7 cellular contexts compared by ENCODE assay signal in the genomic region with DNA sequence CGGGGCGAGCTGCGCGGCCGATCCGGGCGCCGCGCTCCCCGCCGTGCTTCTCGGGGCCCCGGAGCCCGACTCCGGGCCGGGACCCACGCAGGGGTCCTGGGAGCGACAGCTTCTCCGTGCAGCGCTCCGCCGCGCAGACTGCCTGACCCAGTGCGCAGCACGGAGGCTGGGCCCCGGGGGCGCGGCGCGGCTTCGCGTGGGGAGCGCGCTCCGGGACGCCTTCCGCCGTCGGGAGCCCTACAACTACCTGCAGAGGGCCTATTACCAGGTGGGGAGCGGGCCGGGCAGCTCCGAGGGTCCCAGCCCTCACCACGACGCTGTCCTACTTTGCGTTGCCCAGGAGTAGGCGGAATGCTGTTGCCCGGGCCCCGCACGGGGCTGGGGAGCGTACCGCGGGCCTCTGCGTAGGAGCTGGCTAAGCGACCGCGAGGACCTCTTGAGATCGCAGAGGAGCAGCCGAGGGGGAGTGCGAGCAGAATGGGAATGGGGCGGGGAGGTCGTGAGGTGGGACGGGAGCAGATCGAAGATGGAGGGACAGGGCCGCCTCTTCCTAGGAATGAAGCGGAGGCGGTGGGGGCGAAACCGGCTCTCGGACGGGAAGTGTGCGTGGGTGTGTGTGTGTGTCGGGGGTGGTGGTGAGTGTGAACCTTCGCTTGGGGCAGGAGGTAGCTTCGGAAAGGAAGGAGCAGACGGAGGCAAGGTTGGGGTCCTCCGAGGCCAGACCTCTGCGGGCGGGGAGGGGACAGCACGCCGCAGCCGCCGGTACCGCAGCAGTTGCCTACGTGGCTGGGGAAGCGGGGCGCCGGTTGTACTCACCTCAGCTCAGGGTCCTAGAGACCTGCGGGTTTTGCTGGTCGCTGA. TPM values are rescaled to one million over a fixed set of nuclear protein-coding genes. Genes with fewer than 3 reads are reported as not detected.
DNase-seq lines count a peak whose midpoint lies in the region; ATAC-seq and TF ChIP-seq lines count a peak whose summit lies in the region.

No MANE protein-coding gene starts in this region.

- H3F3A ChIP-seq in PC-9 (ENCODE audit: insufficient read depth, low read depth) = no peaks in the 10 kb centered on the region; the same call in 1 of the 2 replicates

- peaks cover 12% of the 10 kb centered on the region for H3K4me1 ChIP-seq in HAP-1
- no peaks in the 10 kb centered on the region for H3K4me1 ChIP-seq in PC-9 (replicated peaks; ENCODE audit: insufficient read depth)
- H3K4me1 ChIP-seq in rectal smooth muscle tissue (ENCODE audit: control insufficient read depth, insufficient read depth, low read length) = peaks cover 15% of the 10 kb centered on the region

- DNase-seq in HAP-1 (ENCODE audit: low spot score in 2 of 2) = peak in 1 of 2 experiments; percentile 60
- no peak for DNase-seq in PC-9
- DNase-seq in activated naive CD8-positive, alpha-beta T cell treated with anti-CD3 and anti-CD28 coated beads, Interleukin-2, amount 10 ng/mL, durations not matched to agents 7 days and 5 days = peak; percentile 64
- DNase-seq in left cardiac atrium = peak; percentile 63
- no peak for DNase-seq in erythroblast (lab: John Stamatoyannopoulos, UW)

- CTCF ChIA-PET in PC-9 (lab: Charles Lee) = interaction anchor here (1.3 kb wide), 1 partner anchor 75 kb away, joined by 5 read pairs; no protein-coding TSS in a partner anchor

- no peaks in the 10 kb centered on the region for H3K27me3 ChIP-seq in HAP-1 (ENCODE audit: low read depth)
- peaks cover 88% of the 10 kb centered on the region for H3K27me3 ChIP-seq in PC-9 (ENCODE audit: insufficient read depth, low read depth)
- H3K27me3 ChIP-seq in rectal smooth muscle tissue (ENCODE audit: control insufficient read depth, insufficient read depth, low read length) = peaks cover 3% of the 10 kb centered on the region

- H3K4me2 ChIP-seq in PC-9 = peak overlapping the region; percentile 61

- H3K36me3 ChIP-seq in HAP-1 (replicated peaks) (peaks cover 44% of the 10 kb centered on the region), PC-9 (ENCODE audit: low read depth) (no peaks in the 10 kb centered on the region), rectal smooth muscle tissue (ENCODE audit: control insufficient read depth, insufficient read depth, low read length) (no peaks in the 10 kb centered on the region)

- no TSS peak for BruUV-seq in PC-9 (replicated peaks; lab: Mats Ljungman, UMichigan)

- POLR2A ChIA-PET in PC-9 (lab: Charles Lee; ENCODE audit: unreplicated experiment) = interaction anchor here (0.7 kb wide), 1 partner anchor 44 kb away, joined by 4 read pairs; no protein-coding TSS in a partner anchor
- POLR2A ChIA-PET in activated naive CD8-positive, alpha-beta T cell treated with anti-CD3 and anti-CD28 coated beads, Interleukin-2, amount 10 ng/mL, durations not matched to agents 7 days and 5 days (lab: Charles Lee) = interaction anchor here (0.6 to 1.7 kb wide), 5 partner anchors 22 to 249 kb away, joined by 3 to 7 read pairs (median 5); a partner anchor contains a TSS

- peaks cover 15% of the 10 kb centered on the region for H3K4me1 Mint-ChIP-seq in activated naive CD8-positive, alpha-beta T cell treated with anti-CD3 and anti-CD28 coated beads, Interleukin-2, amount 10 ng/mL, durations not matched to agents 7 days and 5 days

- no peak overlapping the region; the same call in 1 of the 2 replicates for H2AFZ ChIP-seq in PC-9

- intact Hi-C loops in PC-9 (cut with micrococcal nuclease; ENCODE audit: unreplicated experiment) = loop anchor here (5.0 kb wide), 2 partner anchors 142 to 262 kb away; a partner anchor contains a TSS
- intact Hi-C loops in left cardiac atrium (cut with DNase I) = loop anchor here (5.0 to 10.0 kb wide), 3 partner anchors 74 to 214 kb away; a partner anchor contains a TSS

- in situ Hi-C loops in HAP-1 (cut with MboI; ENCODE audit: low sequenced_read_pairs) = loop anchor here (5.0 kb wide), 1 partner anchor 77 kb away; a partner anchor contains a TSS

- H3K9me2 ChIP-seq in PC-9 (ENCODE audit: insufficient read depth) = no peaks in the 10 kb centered on the region

- ATAC-seq in activated naive CD8-positive, alpha-beta T cell treated with anti-CD3 and anti-CD28 coated beads, Interleukin-2, amount 10 ng/mL, durations not matched to agents 7 days and 5 days (ENCODE audit: low read depth) = peak; percentile 50
- ATAC-seq in left cardiac atrium (peak; percentile 37 to 42), HG03571 (IDR thresholded peaks at IDR 0.05; ENCODE audit: unreplicated experiment) (no peak)

- H3K4me3 ChIP-seq in HAP-1 (peak overlapping the region; percentile 93), PC-9 (peak overlapping the region; percentile 13; the same call in 1 of the 2 replicates), rectal smooth muscle tissue (ENCODE audit: low read length) (peak overlapping the region; percentile 87)

- no peak for TF ChIP-seq POLR2A in erythroblast (IDR thresholded peaks at IDR 0.05; ENCODE audit: low read length)

- H4K20me1 ChIP-seq in PC-9 (ENCODE audit: insufficient read depth) = no peaks in the 10 kb centered on the region

- H3K9me3 Mint-ChIP-seq in activated naive CD8-positive, alpha-beta T cell treated with anti-CD3 and anti-CD28 coated beads, Interleukin-2, amount 10 ng/mL, durations not matched to agents 7 days and 5 days = no peaks in the 10 kb centered on the region

- peak overlapping the region; percentile 82 for H3K4me3 Mint-ChIP-seq in activated naive CD8-positive, alpha-beta T cell treated with anti-CD3 and anti-CD28 coated beads, Interleukin-2, amount 10 ng/mL, durations not matched to agents 7 days and 5 days

- no peak for TF ChIP-seq CTCF in PC-9 (conservative IDR thresholded peaks at IDR 0.05)

- H3K27me3 Mint-ChIP-seq in activated naive CD8-positive, alpha-beta T cell treated with anti-CD3 and anti-CD28 coated beads, Interleukin-2, amount 10 ng/mL, durations not matched to agents 7 days and 5 days = peaks cover 61% of the 10 kb centered on the region

- peak overlapping the region; percentile 85 for H3K9ac ChIP-seq in rectal smooth muscle tissue (ENCODE audit: low read length)

- no peaks in the 10 kb centered on the region for H3K36me3 Mint-ChIP-seq in activated naive CD8-positive, alpha-beta T cell treated with anti-CD3 and anti-CD28 coated beads, Interleukin-2, amount 10 ng/mL, durations not matched to agents 7 days and 5 days

- H3K79me2 ChIP-seq in PC-9 (ENCODE audit: low read depth) = no peaks in the 10 kb centered on the region

- H3K27ac ChIP-seq in PC-9 = no peak overlapping the region
- H3K27ac ChIP-seq in rectal smooth muscle tissue (ENCODE audit: low read depth, low read length) = peak overlapping the region; percentile 82

- H3K27ac Mint-ChIP-seq in activated naive CD8-positive, alpha-beta T cell treated with anti-CD3 and anti-CD28 coated beads, Interleukin-2, amount 10 ng/mL, durations not matched to agents 7 days and 5 days = peak overlapping the region; percentile 70

- H3K9me3 ChIP-seq in HAP-1 (no peaks in the 10 kb centered on the region), PC-9 (ENCODE audit: insufficient read depth, low read depth) (no peaks in the 10 kb centered on the region)

RNA-seq across cellular contexts. Expression of a gene that starts 0.7 kb away (rescaled TPM):
- total RNA-seq in PC-9 (2021) (0.45 and 0.52 TPM in 2 replicates), left cardiac atrium (10 to 100 TPM; 13.2 to 22.3 TPM)
- total RNA-seq in activated naive CD8-positive, alpha-beta T cell treated with anti-CD3 and anti-CD28 coated beads, Interleukin-2, amount 10 ng/mL, durations not matched to agents 7 days and 5 days = 1 to 10 TPM; 6.3 to 7.0 TPM

RNA-seq across cellular contexts. Expression of a gene that starts 7.3 kb away (rescaled TPM):
- total RNA-seq in PC-9 (2021) = 2.4 and 3.8 TPM in 2 replicates
- total RNA-seq in activated naive CD8-positive, alpha-beta T cell treated with anti-CD3 and anti-CD28 coated beads, Interleukin-2, amount 10 ng/mL, durations not matched to agents 7 days and 5 days = under 1 TPM; 0.30 to 0.51 TPM
- 1 to 10 TPM; 5.3 to 8.4 TPM for total RNA-seq in left cardiac atrium

RNA-seq across cellular contexts. Expression of a gene that starts 11.8 kb away (rescaled TPM):
- total RNA-seq in PC-9 (2021) (not detected in 2 replicates), left cardiac atrium (1 to 10 TPM; 2.3 to 5.8 TPM)
- 1 to 10 TPM; 2.6 to 3.1 TPM for total RNA-seq in activated naive CD8-positive, alpha-beta T cell treated with anti-CD3 and anti-CD28 coated beads, Interleukin-2, amount 10 ng/mL, durations not matched to agents 7 days and 5 days

RNA-seq across cellular contexts. Expression of a gene that starts 22.2 kb away (rescaled TPM):
- 104 and 125 TPM in 2 replicates for total RNA-seq in PC-9 (2021)
- total RNA-seq in activated naive CD8-positive, alpha-beta T cell treated with anti-CD3 and anti-CD28 coated beads, Interleukin-2, amount 10 ng/mL, durations not matched to agents 7 days and 5 days = 10 to 100 TPM; 76.7 to 85.2 TPM
- under 1 TPM in 1 of 2 donors, not detected in 1; 0.82 TPM for total RNA-seq in left cardiac atrium

RNA-seq across cellular contexts. Expression of a gene that starts 23.0 kb away (rescaled TPM):
- 267 and 308 TPM in 2 replicates for total RNA-seq in PC-9 (2021)
- total RNA-seq in activated naive CD8-positive, alpha-beta T cell treated with anti-CD3 and anti-CD28 coated beads, Interleukin-2, amount 10 ng/mL, durations not matched to agents 7 days and 5 days = 10 to 100 TPM; 84.8 to 95.4 TPM
- 10 to 100 TPM; 63.4 to 65.4 TPM for total RNA-seq in left cardiac atrium

Comparison
In these comparisons a context has a peak if more than half of its experiments do, and no peak if none do; other contexts are left out.
1. DNase-seq: peak in activated naive CD8-positive, alpha-beta T cell treated with anti-CD3 and anti-CD28 coated beads, Interleukin-2, amount 10 ng/mL, durations not matched to agents 7 days and 5 days (single experiment) and left cardiac atrium (single experiment); none in PC-9 (0 of 2) and erythroblast (0 of 2).
2. H3K4me3 ChIP-seq: peak in every context shown above with its lines; median percentile 93 in HAP-1; 87 in rectal smooth muscle tissue; 13 in PC-9.